ENCODE assay signal across 10 cellular contexts in genomic region chr12:57109207-57110160, GRCh38. TPM values are rescaled to one million over a fixed set of nuclear protein-coding genes. Genes with fewer than 3 reads are reported as not detected.
DNase-seq lines count a peak whose midpoint lies in the region; ATAC-seq and TF ChIP-seq lines count a peak whose summit lies in the region.
"Had no signal": no experiment of that assay in that cellular context is flagged by ENCODE, and none has a peak within 500 bp of the region (broad histone marks: within the 10 kb centered on the region; RNA-seq: fewer than 3 reads in every experiment).

No MANE protein-coding gene starts in this region.

- H3K4me1 ChIP-seq in ascending aorta (peaks cover 4 to 17% of the 10 kb centered on the region in 2 donors), right lobe of liver (peaks cover 0 to 24% (median 3%) of the 10 kb centered on the region in 4 donors), thoracic aorta (ENCODE audit: control insufficient read depth in 1 of 2, low read depth in 2 of 2) (peaks cover 16 to 36% of the 10 kb centered on the region in 2 donors)

- H3K4me3 ChIP-seq in ascending aorta (peak overlapping the region; percentile 76 to 90), right lobe of liver (peak overlapping the region; percentile 63 to 66 (median 66)), thoracic aorta (peak overlapping the region; percentile 79)

- peaks cover 51% of the 10 kb centered on the region for H3K4me1 Mint-ChIP-seq in activated CD4-positive, alpha-beta T cell treated with anti-CD3 and anti-CD28 coated beads, Interleukin-2, amount 10 ng/mL, durations not matched to agents 24 days and 14 days

- no peak for TF ChIP-seq POLR2A in right lobe of liver (IDR thresholded peaks at IDR 0.05)

- H3K36me3 ChIP-seq in ascending aorta (peaks cover 38% of the 10 kb centered on the region in 2 donors), right lobe of liver (peaks cover 0 to 27% (median 12%) of the 10 kb centered on the region in 4 donors), thoracic aorta (peaks cover 33% of the 10 kb centered on the region)

- DNase-seq in activated CD4-positive, alpha-beta T cell treated with anti-CD3 and anti-CD28 coated beads, Interleukin-2, amount 10 ng/mL, durations not matched to agents 24 days and 14 days: no peak
- no peak for DNase-seq in activated CD4-positive, alpha-beta T cell treated with anti-CD3 and anti-CD28 coated beads for 4 hours
- DNase-seq in ascending aorta (ENCODE audit: low spot score in 2 of 2) (no peak), right lobe of liver (no peak), thoracic aorta (ENCODE audit: low spot score) (no peak), putamen (ENCODE audit: low spot score) (no peak), anterior cingulate cortex (lab: John Stamatoyannopoulos, UW) (no peak), inferior parietal cortex (ENCODE audit: extremely low spot score) (no peak)

- H3K36me3 Mint-ChIP-seq in activated CD4-positive, alpha-beta T cell treated with anti-CD3 and anti-CD28 coated beads, Interleukin-2, amount 10 ng/mL, durations not matched to agents 24 days and 14 days (ENCODE audit: low read depth): peaks cover 46% of the 10 kb centered on the region

- H3K27me3 Mint-ChIP-seq in activated CD4-positive, alpha-beta T cell treated with anti-CD3 and anti-CD28 coated beads, Interleukin-2, amount 10 ng/mL, durations not matched to agents 24 days and 14 days: no peaks in the 10 kb centered on the region

- TF ChIP-seq CTCF in ascending aorta (IDR thresholded peaks at IDR 0.05) (no peak), right lobe of liver (IDR thresholded peaks at IDR 0.05) (no peak), thoracic aorta (IDR thresholded peaks at IDR 0.05) (no peak)

- no peaks in the 10 kb centered on the region for H3K9me3 Mint-ChIP-seq in activated CD4-positive, alpha-beta T cell treated with anti-CD3 and anti-CD28 coated beads, Interleukin-2, amount 10 ng/mL, durations not matched to agents 24 days and 14 days

- peak overlapping the region; percentile 96 to 98 for H3K27ac ChIP-seq in ascending aorta
- peak overlapping the region; percentile 93 to 100 (median 100) for H3K27ac ChIP-seq in right lobe of liver
- peak overlapping the region; percentile 95 for H3K27ac ChIP-seq in thoracic aorta
- H3K27ac ChIP-seq: C4-2B had no signal

- WGBS in right lobe of liver (ENCODE audit: insufficient coverage, low coverage, low lambda C conversion rate, missing lambda C conversion rate): 47% methylated on average over 8 of the region's 8 CpGs

- intact Hi-C loops in activated CD4-positive, alpha-beta T cell treated with anti-CD3 and anti-CD28 coated beads, Interleukin-2, amount 10 ng/mL, durations not matched to agents 24 days and 14 days (cut with micrococcal nuclease): loop anchor here (1.0 to 5.0 kb wide), 3 partner anchors 21 to 421 kb away; partner anchors contain the start of genes PRIM1 and PTGES3
- intact Hi-C loops in ascending aorta (cut with DNase I) (loop anchor here (1.0 to 2.0 kb wide), 2 partner anchors 17 to 20 kb away; partner anchors contain the start of gene NAB2), right lobe of liver (cut with DNase I) (loop anchor here (5.0 kb wide), 2 partner anchors 37 to 42 kb away; no protein-coding TSS in a partner anchor)

- peak overlapping the region; percentile 92 for H3K27ac Mint-ChIP-seq in activated CD4-positive, alpha-beta T cell treated with anti-CD3 and anti-CD28 coated beads, Interleukin-2, amount 10 ng/mL, durations not matched to agents 24 days and 14 days

- no peaks in the 10 kb centered on the region for H3K27me3 ChIP-seq in ascending aorta
- H3K27me3 ChIP-seq in right lobe of liver: no peaks in the 10 kb centered on the region
- no peaks in the 10 kb centered on the region for H3K27me3 ChIP-seq in thoracic aorta (replicated peaks; ENCODE audit: insufficient read depth)

- ATAC-seq in right lobe of liver: no peak
- no peak for ATAC-seq in thoracic aorta (ENCODE audit: insufficient number of reproducible peaks, low FRiP score, low read depth)

- no peaks in the 10 kb centered on the region for H3K9me3 ChIP-seq in ascending aorta
- no peaks in the 10 kb centered on the region for H3K9me3 ChIP-seq in right lobe of liver
- no peaks in the 10 kb centered on the region for H3K9me3 ChIP-seq in thoracic aorta

- peak overlapping the region; percentile 92 for H3K4me3 Mint-ChIP-seq in activated CD4-positive, alpha-beta T cell treated with anti-CD3 and anti-CD28 coated beads, Interleukin-2, amount 10 ng/mL, durations not matched to agents 24 days and 14 days

RNA-seq across cellular contexts. Expression of gene STAT6, which starts 1.7 kb away (rescaled TPM):
- 304 and 319 TPM in 2 replicates for total RNA-seq in activated CD4-positive, alpha-beta T cell treated with anti-CD3 and anti-CD28 coated beads, Interleukin-2, amount 10 ng/mL, durations not matched to agents 24 days and 14 days
- total RNA-seq in ascending aorta (188 TPM), right lobe of liver (100 to 1,000 TPM in 3 of 6 experiments, 10 to 100 TPM in 3; 61.8 to 108 (median 94.7) TPM), thoracic aorta (100 to 1,000 TPM; 133 to 185 TPM)

RNA-seq across cellular contexts. Expression of gene LRP1, which starts 18.8 kb away (rescaled TPM):
- total RNA-seq in activated CD4-positive, alpha-beta T cell treated with anti-CD3 and anti-CD28 coated beads, Interleukin-2, amount 10 ng/mL, durations not matched to agents 24 days and 14 days: 0.28 and 0.93 TPM in 2 replicates
- total RNA-seq in ascending aorta (708 TPM), right lobe of liver (100 to 1,000 TPM; 268 to 387 (median 301) TPM), thoracic aorta (100 to 1,000 TPM; 663 to 755 TPM)

RNA-seq across cellular contexts. Expression of gene NAB2, which starts 20.6 kb away (rescaled TPM):
- 70.5 and 76.7 TPM in 2 replicates for total RNA-seq in activated CD4-positive, alpha-beta T cell treated with anti-CD3 and anti-CD28 coated beads, Interleukin-2, amount 10 ng/mL, durations not matched to agents 24 days and 14 days
- total RNA-seq in ascending aorta (50.9 TPM), right lobe of liver (10 to 100 TPM in 2 of 6 experiments, 1 to 10 TPM in 4; 6.1 to 13.1 (median 8.9) TPM), thoracic aorta (10 to 100 TPM; 30.5 to 39.3 TPM)

RNA-seq across cellular contexts. Expression of gene NEMP1, which starts 30.9 kb away (rescaled TPM):
- 77.0 and 80.6 TPM in 2 replicates for total RNA-seq in activated CD4-positive, alpha-beta T cell treated with anti-CD3 and anti-CD28 coated beads, Interleukin-2, amount 10 ng/mL, durations not matched to agents 24 days and 14 days
- total RNA-seq in ascending aorta: 7.7 TPM
- total RNA-seq in right lobe of liver: 1 to 10 TPM; 3.8 to 6.2 (median 4.8) TPM
- 1 to 10 TPM; 6.6 to 6.9 TPM for total RNA-seq in thoracic aorta

RNA-seq across cellular contexts. Expression of gene LRP1-AS, which starts 37.9 kb away (rescaled TPM):
- not detected in 2 replicates for total RNA-seq in activated CD4-positive, alpha-beta T cell treated with anti-CD3 and anti-CD28 coated beads, Interleukin-2, amount 10 ng/mL, durations not matched to agents 24 days and 14 days
- not detected for total RNA-seq in ascending aorta
- not detected for total RNA-seq in right lobe of liver
- not detected for total RNA-seq in thoracic aorta
- total RNA-seq: activated CD8-positive, alpha-beta memory T cell treated with anti-CD3 and anti-CD28 coated beads for 36 hours had no signal

Comparison
In these comparisons a context has a peak if more than half of its experiments do, and no peak if none do; other contexts are left out.
1. RNA of gene LRP1, which starts 18.8 kb away (total RNA-seq): 663 to 755 TPM in thoracic aorta, 708 TPM in ascending aorta (single experiment) and 268 to 387 TPM in right lobe of liver; 0.28 to 0.93 TPM in activated CD4-positive, alpha-beta T cell treated with anti-CD3 and anti-CD28 coated beads, Interleukin-2, amount 10 ng/mL, durations not matched to agents 24 days and 14 days; every median in the first group is over 100 times any median in the second.
2. Peak in every context shown above with its lines, with median percentiles within 50 percentile points of each other: H3K27ac ChIP-seq and H3K4me3 ChIP-seq.